Comparison of ENCODE assay signal across 1 cellular context in genomic region chr3:148331111-148331818, GRCh38.
TF ChIP-seq lines count a peak whose summit lies in the region.

No MANE protein-coding gene starts in this region.

TF ChIP-seq in GM12878, 131 proteins besides CTCF, POLR2A, EP300 and RAD21 (continued from another document):
- TF ChIP-seq YY1 (IDR thresholded peaks at IDR 0.05; ENCODE audit: low read depth, low read length) (no peak), REST (IDR thresholded peaks at IDR 0.05; ENCODE audit: low read depth, low read length) (no peak), CBX5 (IDR thresholded peaks at IDR 0.05; ENCODE audit: low read depth) (no peak), JUNB (IDR thresholded peaks at IDR 0.05) (no peak), RELA (IDR thresholded peaks at IDR 0.05; ENCODE audit: borderline replicate concordance, partially characterized antibody) (no peak), ATF2 (IDR thresholded peaks at IDR 0.05; ENCODE audit: low read length) (no peak), NR2F1 (conservative IDR thresholded peaks at IDR 0.05) (no peak)
- TF ChIP-seq, protein P1, sequence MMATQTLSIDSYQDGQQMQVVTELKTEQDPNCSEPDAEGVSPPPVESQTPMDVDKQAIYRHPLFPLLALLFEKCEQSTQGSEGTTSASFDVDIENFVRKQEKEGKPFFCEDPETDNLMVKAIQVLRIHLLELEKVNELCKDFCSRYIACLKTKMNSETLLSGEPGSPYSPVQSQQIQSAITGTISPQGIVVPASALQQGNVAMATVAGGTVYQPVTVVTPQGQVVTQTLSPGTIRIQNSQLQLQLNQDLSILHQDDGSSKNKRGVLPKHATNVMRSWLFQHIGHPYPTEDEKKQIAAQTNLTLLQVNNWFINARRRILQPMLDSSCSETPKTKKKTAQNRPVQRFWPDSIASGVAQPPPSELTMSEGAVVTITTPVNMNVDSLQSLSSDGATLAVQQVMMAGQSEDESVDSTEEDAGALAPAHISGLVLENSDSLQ (IDR thresholded peaks at IDR 0.05): no peak
- TF ChIP-seq, protein P2, sequence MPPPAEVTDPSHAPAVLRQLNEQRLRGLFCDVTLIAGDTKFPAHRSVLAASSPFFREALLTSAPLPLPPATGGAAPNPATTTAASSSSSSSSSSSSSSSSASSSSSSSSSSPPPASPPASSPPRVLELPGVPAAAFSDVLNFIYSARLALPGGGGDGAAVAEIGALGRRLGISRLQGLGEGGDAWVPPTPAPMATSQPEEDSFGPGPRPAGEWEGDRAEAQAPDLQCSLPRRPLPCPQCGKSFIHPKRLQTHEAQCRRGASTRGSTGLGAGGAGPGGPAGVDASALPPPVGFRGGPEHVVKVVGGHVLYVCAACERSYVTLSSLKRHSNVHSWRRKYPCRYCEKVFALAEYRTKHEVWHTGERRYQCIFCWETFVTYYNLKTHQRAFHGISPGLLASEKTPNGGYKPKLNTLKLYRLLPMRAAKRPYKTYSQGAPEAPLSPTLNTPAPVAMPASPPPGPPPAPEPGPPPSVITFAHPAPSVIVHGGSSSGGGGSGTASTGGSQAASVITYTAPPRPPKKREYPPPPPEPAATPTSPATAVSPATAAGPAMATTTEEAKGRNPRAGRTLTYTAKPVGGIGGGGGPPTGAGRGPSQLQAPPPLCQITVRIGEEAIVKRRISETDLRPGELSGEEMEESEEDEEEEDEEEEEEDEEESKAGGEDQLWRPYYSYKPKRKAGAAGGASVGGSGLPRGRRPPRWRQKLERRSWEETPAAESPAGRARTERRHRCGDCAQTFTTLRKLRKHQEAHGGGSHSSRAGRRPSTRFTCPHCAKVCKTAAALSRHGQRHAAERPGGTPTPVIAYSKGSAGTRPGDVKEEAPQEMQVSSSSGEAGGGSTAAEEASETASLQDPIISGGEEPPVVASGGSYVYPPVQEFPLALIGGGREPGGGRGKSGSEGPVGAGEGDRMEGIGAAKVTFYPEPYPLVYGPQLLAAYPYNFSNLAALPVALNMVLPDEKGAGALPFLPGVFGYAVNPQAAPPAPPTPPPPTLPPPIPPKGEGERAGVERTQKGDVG (CRISPR knock-in tag; IDR thresholded peaks at IDR 0.05): no peak
- TF ChIP-seq, protein P3, sequence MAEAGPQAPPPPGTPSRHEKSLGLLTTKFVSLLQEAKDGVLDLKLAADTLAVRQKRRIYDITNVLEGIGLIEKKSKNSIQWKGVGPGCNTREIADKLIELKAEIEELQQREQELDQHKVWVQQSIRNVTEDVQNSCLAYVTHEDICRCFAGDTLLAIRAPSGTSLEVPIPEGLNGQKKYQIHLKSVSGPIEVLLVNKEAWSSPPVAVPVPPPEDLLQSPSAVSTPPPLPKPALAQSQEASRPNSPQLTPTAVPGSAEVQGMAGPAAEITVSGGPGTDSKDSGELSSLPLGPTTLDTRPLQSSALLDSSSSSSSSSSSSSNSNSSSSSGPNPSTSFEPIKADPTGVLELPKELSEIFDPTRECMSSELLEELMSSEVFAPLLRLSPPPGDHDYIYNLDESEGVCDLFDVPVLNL (IDR thresholded peaks at IDR 0.05; ENCODE audit: low read depth, low read length): no peak
